ENCODE assay signal across 1 cellular context in the genomic region with DNA sequence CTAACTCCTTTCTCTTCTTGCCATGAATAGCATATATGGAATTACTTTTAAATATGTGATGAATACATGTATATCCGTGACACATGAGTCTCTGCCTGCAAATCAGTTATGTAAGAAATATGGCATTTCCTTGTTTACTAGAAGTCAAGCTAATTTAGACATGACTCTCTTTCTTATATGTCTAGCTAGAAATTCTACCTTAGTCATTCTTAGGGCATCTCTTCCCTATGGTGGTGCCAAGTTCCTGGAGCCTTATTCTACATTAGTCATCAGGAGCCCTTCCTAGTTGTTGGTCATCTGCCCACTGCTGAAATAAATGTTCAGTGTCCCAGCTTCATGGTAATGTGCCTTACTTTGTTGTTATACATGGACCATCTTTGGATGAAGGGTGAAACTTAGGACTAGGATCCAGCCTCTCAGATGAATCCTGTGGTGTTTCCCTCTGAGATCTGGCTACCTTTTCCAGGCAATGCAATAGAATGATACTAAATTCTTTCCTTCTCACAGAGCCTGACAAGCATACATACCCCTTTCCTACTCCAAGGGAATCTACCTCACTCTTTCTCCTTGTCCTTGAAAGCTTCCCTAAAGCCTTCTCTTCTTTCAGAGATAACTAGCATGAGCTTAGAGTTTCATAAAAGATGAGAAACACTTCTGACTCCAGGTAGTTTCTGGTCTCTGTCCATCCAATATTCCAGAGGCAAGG.
TF ChIP-seq lines count a peak whose summit lies in the region.

No MANE protein-coding gene starts in this region.

TF ChIP-seq in SK-N-SH, 30 proteins besides CTCF, POLR2A, EP300 and RAD21 (continued from another document):
- TF ChIP-seq, protein P1, sequence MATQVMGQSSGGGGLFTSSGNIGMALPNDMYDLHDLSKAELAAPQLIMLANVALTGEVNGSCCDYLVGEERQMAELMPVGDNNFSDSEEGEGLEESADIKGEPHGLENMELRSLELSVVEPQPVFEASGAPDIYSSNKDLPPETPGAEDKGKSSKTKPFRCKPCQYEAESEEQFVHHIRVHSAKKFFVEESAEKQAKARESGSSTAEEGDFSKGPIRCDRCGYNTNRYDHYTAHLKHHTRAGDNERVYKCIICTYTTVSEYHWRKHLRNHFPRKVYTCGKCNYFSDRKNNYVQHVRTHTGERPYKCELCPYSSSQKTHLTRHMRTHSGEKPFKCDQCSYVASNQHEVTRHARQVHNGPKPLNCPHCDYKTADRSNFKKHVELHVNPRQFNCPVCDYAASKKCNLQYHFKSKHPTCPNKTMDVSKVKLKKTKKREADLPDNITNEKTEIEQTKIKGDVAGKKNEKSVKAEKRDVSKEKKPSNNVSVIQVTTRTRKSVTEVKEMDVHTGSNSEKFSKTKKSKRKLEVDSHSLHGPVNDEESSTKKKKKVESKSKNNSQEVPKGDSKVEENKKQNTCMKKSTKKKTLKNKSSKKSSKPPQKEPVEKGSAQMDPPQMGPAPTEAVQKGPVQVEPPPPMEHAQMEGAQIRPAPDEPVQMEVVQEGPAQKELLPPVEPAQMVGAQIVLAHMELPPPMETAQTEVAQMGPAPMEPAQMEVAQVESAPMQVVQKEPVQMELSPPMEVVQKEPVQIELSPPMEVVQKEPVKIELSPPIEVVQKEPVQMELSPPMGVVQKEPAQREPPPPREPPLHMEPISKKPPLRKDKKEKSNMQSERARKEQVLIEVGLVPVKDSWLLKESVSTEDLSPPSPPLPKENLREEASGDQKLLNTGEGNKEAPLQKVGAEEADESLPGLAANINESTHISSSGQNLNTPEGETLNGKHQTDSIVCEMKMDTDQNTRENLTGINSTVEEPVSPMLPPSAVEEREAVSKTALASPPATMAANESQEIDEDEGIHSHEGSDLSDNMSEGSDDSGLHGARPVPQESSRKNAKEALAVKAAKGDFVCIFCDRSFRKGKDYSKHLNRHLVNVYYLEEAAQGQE (IDR thresholded peaks at IDR 0.05; ENCODE audit: low read depth, low read length), result no peak
- TF ChIP-seq POLR2AphosphoS5 (IDR thresholded peaks at IDR 0.05; ENCODE audit: low read depth, low read length) (peak; percentile 46; the same call in 1 of the 2 replicates), FOSL2 (IDR thresholded peaks at IDR 0.05; ENCODE audit: borderline replicate concordance, low read depth) (peak; percentile 94), JUND (IDR thresholded peaks at IDR 0.05) (peak; percentile 92)
- TF ChIP-seq, protein P2, sequence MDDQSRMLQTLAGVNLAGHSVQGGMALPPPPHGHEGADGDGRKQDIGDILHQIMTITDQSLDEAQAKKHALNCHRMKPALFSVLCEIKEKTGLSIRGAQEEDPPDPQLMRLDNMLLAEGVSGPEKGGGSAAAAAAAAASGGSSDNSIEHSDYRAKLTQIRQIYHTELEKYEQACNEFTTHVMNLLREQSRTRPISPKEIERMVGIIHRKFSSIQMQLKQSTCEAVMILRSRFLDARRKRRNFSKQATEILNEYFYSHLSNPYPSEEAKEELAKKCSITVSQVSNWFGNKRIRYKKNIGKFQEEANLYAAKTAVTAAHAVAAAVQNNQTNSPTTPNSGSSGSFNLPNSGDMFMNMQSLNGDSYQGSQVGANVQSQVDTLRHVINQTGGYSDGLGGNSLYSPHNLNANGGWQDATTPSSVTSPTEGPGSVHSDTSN (IDR thresholded peaks at IDR 0.05), result peak; percentile 76; the same call in 1 of the 2 replicates
